In the genomic region with DNA sequence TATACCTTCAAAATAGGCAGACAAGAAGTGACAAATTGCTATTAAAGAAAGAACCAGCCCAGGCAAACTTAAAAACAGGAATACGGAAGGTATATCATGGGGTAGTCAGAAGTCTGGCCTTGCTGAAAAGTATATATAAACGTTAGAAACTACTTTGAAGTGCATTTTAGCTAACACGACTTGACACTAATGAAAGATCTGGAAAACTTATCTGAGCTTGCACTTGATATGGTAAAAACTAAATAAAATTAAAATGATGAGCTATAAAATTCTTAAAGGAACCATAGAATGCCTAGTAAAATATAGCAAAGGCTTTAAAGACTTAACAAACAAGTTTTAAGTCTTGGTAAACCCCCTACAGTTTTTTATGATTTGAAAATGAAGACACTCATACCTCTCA, we compare ENCODE assay signal across 1 cellular context.
TF ChIP-seq lines count a peak whose summit lies in the region.

No MANE protein-coding gene starts in this region.

TF ChIP-seq in SK-N-SH treated with all-trans-retinoic acid at 6 μM for 48 hours, 23 proteins besides CTCF, POLR2A, EP300 and RAD21 (continued from another document):
- TF ChIP-seq, protein P1, sequence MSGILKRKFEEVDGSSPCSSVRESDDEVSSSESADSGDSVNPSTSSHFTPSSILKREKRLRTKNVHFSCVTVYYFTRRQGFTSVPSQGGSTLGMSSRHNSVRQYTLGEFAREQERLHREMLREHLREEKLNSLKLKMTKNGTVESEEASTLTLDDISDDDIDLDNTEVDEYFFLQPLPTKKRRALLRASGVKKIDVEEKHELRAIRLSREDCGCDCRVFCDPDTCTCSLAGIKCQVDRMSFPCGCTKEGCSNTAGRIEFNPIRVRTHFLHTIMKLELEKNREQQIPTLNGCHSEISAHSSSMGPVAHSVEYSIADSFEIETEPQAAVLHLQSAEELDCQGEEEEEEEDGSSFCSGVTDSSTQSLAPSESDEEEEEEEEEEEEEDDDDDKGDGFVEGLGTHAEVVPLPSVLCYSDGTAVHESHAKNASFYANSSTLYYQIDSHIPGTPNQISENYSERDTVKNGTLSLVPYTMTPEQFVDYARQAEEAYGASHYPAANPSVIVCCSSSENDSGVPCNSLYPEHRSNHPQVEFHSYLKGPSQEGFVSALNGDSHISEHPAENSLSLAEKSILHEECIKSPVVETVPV (CRISPR knock-in tag; IDR thresholded peaks at IDR 0.05), result no peak
